Comparison of ENCODE assay signal across 9 cellular contexts in genomic region chr3:184260571-184261269, GRCh38. TPM values are rescaled to one million over a fixed set of nuclear protein-coding genes. Genes with fewer than 3 reads are reported as not detected.
DNase-seq lines count a peak whose midpoint lies in the region; ATAC-seq and TF ChIP-seq lines count a peak whose summit lies in the region.
"Had no signal": no experiment of that assay in that cellular context is flagged by ENCODE, and none has a peak within 500 bp of the region (broad histone marks: within the 10 kb centered on the region; RNA-seq: fewer than 3 reads in every experiment).

No MANE protein-coding gene starts in this region.

- peaks cover 21% of the 10 kb centered on the region for H3K4me1 Mint-ChIP-seq in activated CD4-positive, alpha-beta memory T cell treated with anti-CD3 and anti-CD28 coated beads for 36 hours (ENCODE audit: low read depth)

- no peak overlapping the region for H3K9ac ChIP-seq in iPS-15b (ENCODE audit: low read depth, low read length)

- H3K27me3 ChIP-seq in iPS-15b (ENCODE audit: control insufficient read depth, insufficient read depth, low read length) (peaks cover 58% of the 10 kb centered on the region), thoracic aorta (replicated peaks; ENCODE audit: insufficient read depth) (peaks cover 18% of the 10 kb centered on the region), thyroid gland (peaks cover 28% of the 10 kb centered on the region)

- peak overlapping the region; percentile 85 for H3K27ac ChIP-seq in 22Rv1
- no peak overlapping the region for H3K27ac ChIP-seq in thoracic aorta
- H3K27ac ChIP-seq in thyroid gland, result no peak overlapping the region

- peaks cover 8% of the 10 kb centered on the region for H3K36me3 ChIP-seq in iPS-15b (ENCODE audit: control insufficient read depth, insufficient read depth, low read length)
- no peaks in the 10 kb centered on the region for H3K36me3 ChIP-seq in thoracic aorta
- H3K36me3 ChIP-seq in thyroid gland, result peaks cover 0 to 3% of the 10 kb centered on the region in 2 donors

- WGBS in thyroid gland, 2 donors, result 1% methylated on average over 24 to 29 of the region's 55 CpGs

- peaks cover 22% of the 10 kb centered on the region for H3K27me3 Mint-ChIP-seq in activated CD4-positive, alpha-beta memory T cell treated with anti-CD3 and anti-CD28 coated beads for 36 hours

- peak overlapping the region; percentile 62 for H3K4me3 Mint-ChIP-seq in activated CD4-positive, alpha-beta memory T cell treated with anti-CD3 and anti-CD28 coated beads for 36 hours

- TF ChIP-seq CTCF in 22Rv1 (IDR thresholded peaks at IDR 0.05) (no peak), thoracic aorta (IDR thresholded peaks at IDR 0.05) (no peak), thyroid gland (IDR thresholded peaks at IDR 0.05) (no peak)

- intact Hi-C loops in activated CD4-positive, alpha-beta memory T cell treated with anti-CD3 and anti-CD28 coated beads for 36 hours (cut with micrococcal nuclease), result loop anchor here (1.0 to 2.0 kb wide), 2 partner anchors 10 to 38 kb away; partner anchors contain the start of gene PSMD2
- intact Hi-C loops in thyroid gland (cut with DNase I), result no loop called here

- H3K4me1 ChIP-seq in iPS-15b (ENCODE audit: control insufficient read depth, insufficient read depth, low read length) (no peaks in the 10 kb centered on the region), thoracic aorta (ENCODE audit: control insufficient read depth in 1 of 2, low read depth in 2 of 2) (peaks cover 12 to 25% of the 10 kb centered on the region in 2 donors), thyroid gland (peaks cover 23 to 30% of the 10 kb centered on the region in 2 donors)

- no peak for TF ChIP-seq POLR2A in thyroid gland (IDR thresholded peaks at IDR 0.05)

- ATAC-seq in GM18867 (IDR thresholded peaks at IDR 0.05; ENCODE audit: unreplicated experiment) (peak; percentile 9), thoracic aorta (ENCODE audit: insufficient number of reproducible peaks, low FRiP score, low read depth) (no peak), HG03457 (IDR thresholded peaks at IDR 0.05; ENCODE audit: unreplicated experiment) (no peak)

- H3K9me3 ChIP-seq in iPS-15b (ENCODE audit: control insufficient read depth, insufficient read depth, low read length) (no peaks in the 10 kb centered on the region), thoracic aorta (no peaks in the 10 kb centered on the region), thyroid gland (no peaks in the 10 kb centered on the region)

- peak overlapping the region; percentile 16 for H3K27ac Mint-ChIP-seq in activated CD4-positive, alpha-beta memory T cell treated with anti-CD3 and anti-CD28 coated beads for 36 hours

- peaks cover 2% of the 10 kb centered on the region for H3K36me3 Mint-ChIP-seq in activated CD4-positive, alpha-beta memory T cell treated with anti-CD3 and anti-CD28 coated beads for 36 hours

- peak; percentile 11 for DNase-seq in activated CD4-positive, alpha-beta memory T cell treated with anti-CD3 and anti-CD28 coated beads for 36 hours
- no peak for DNase-seq in thoracic aorta (ENCODE audit: low spot score)
- no peak for DNase-seq in thyroid gland
- no peak for DNase-seq in NCI-H345 (lab: John Stamatoyannopoulos, UW)

- peak overlapping the region; percentile 74 for H3K4me3 ChIP-seq in iPS-15b (ENCODE audit: low read depth, low read length)
- H3K4me3 ChIP-seq in thoracic aorta, result peak overlapping the region; percentile 70
- peak overlapping the region in 1 of 3 donors; percentile 26 for H3K4me3 ChIP-seq in thyroid gland (replicated peaks in 1 of 3)

- no peaks in the 10 kb centered on the region for H3K9me3 Mint-ChIP-seq in activated CD4-positive, alpha-beta memory T cell treated with anti-CD3 and anti-CD28 coated beads for 36 hours

- CTCF ChIA-PET in activated CD4-positive, alpha-beta memory T cell treated with anti-CD3 and anti-CD28 coated beads for 36 hours (lab: Charles Lee), result interaction anchor here (0.8 to 3.8 kb wide), 5 partner anchors 9 to 365 kb away, joined by 3 to 23 read pairs (median 3); partner anchors contain the start of gene EEF1AKMT4

- POLR2A ChIA-PET in activated CD4-positive, alpha-beta memory T cell treated with anti-CD3 and anti-CD28 coated beads for 36 hours (lab: Charles Lee), result no interaction called here

RNA-seq across cellular contexts. Expression of gene CAMK2N2, which starts 0.6 kb away (rescaled TPM):
- total RNA-seq in activated CD4-positive, alpha-beta memory T cell treated with anti-CD3 and anti-CD28 coated beads for 36 hours, result under 1 TPM; 0.21 to 0.51 TPM
- total RNA-seq in thoracic aorta (not detected), thyroid gland (not detected)

RNA-seq across cellular contexts. Expression of gene EEF1AKMT4, which starts 11.2 kb away (rescaled TPM):
- total RNA-seq in activated CD4-positive, alpha-beta memory T cell treated with anti-CD3 and anti-CD28 coated beads for 36 hours, result 1 to 10 TPM; 3.5 to 4.4 TPM
- total RNA-seq in thoracic aorta (1 to 10 TPM; 3.8 to 4.0 TPM), thyroid gland (10 to 100 TPM in 3 of 4 donors, 1 to 10 TPM in 1; 9.4 to 17.1 (median 13.5) TPM)

RNA-seq across cellular contexts. Expression of gene ALG3, which starts 12.0 kb away (rescaled TPM):
- 10 to 100 TPM; 31.6 to 34.1 TPM for total RNA-seq in activated CD4-positive, alpha-beta memory T cell treated with anti-CD3 and anti-CD28 coated beads for 36 hours
- total RNA-seq in thoracic aorta (10 to 100 TPM; 52.0 to 55.0 TPM), thyroid gland (10 to 100 TPM; 49.2 to 87.3 (median 66.8) TPM)

RNA-seq across cellular contexts. Expression of gene ECE2, which starts 15.1 kb away (rescaled TPM):
- total RNA-seq in activated CD4-positive, alpha-beta memory T cell treated with anti-CD3 and anti-CD28 coated beads for 36 hours, result not detected
- total RNA-seq in thoracic aorta, result not detected
- total RNA-seq in thyroid gland, result not detected
- total RNA-seq: glomerular endothelial cell had no signal

RNA-seq across cellular contexts. Expression of gene VWA5B2, which starts 31.3 kb away (rescaled TPM):
- not detected for total RNA-seq in activated CD4-positive, alpha-beta memory T cell treated with anti-CD3 and anti-CD28 coated beads for 36 hours
- total RNA-seq in thoracic aorta, result not detected
- under 1 TPM in 3 of 4 donors, not detected in 1; 0.42 to 0.88 (median 0.45) TPM for total RNA-seq in thyroid gland
